In genomic region chr4:123433976-123434375, GRCh38 we compare ENCODE assay signal across 28 cellular contexts.
"Had no signal": no experiment of that assay in that cellular context is flagged by ENCODE, and none has a peak within 500 bp of the region (broad histone marks: within the 10 kb centered on the region; RNA-seq: fewer than 3 reads in every experiment).

No MANE protein-coding gene starts in this region.

- DNase-seq: activated CD4-positive, alpha-beta T cell treated with anti-CD3 and anti-CD28 coated beads for 36 hours; activated CD4-positive, alpha-beta T cell treated with anti-CD3 and anti-CD28 coated beads, Interleukin-2, amount 10 ng/mL, durations not matched to agents 7 days and 5 days; activated CD4-positive, alpha-beta T cell treated with anti-CD3 and anti-CD28 coated beads, Interleukin-2, amount 50 U/mL, for 48 hours; activated CD4-positive, CD25-positive, alpha-beta regulatory T cell; activated CD4-positive, CD25-positive, alpha-beta regulatory T cell treated with anti-CD3 and anti-CD28 coated beads, Interleukin-2, amount 50 U/mL, for 72 hours; activated CD8-positive, alpha-beta memory T cell treated with anti-CD3 and anti-CD28 coated beads for 24 hours; activated CD8-positive, alpha-beta T cell treated with anti-CD3 and anti-CD28 coated beads for 36 hours; activated effector memory CD4-positive, alpha-beta T cell treated with Interleukin-2 at 50 U/mL for 16 hours; activated gamma-delta T cell treated with Interleukin-2 at 50 U/mL for 16 hours; activated naive CD4-positive, alpha-beta T cell treated with anti-CD3 and anti-CD28 coated beads, Interleukin-2, amount 50 U/mL, for 16 hours; activated naive CD4-positive, alpha-beta T cell treated with Interleukin-2 at 50 U/mL for 16 hours; activated T-cell treated with anti-CD3 and anti-CD28 coated beads, Interleukin-2, amount 50 U/mL, for 4 hours; amniotic stem cell; anterior cingulate cortex; brain microvascular endothelial cell; dorsolateral prefrontal cortex; effector memory CD4-positive, alpha-beta T cell; endodermal cell; foreskin fibroblast; T-helper 1 cell; T-helper 17 cell; T1000 had no signal

- ATAC-seq: activated CD4-positive, alpha-beta T cell treated with anti-CD3 and anti-CD28 coated beads for 36 hours; activated CD8-positive, alpha-beta T cell treated with anti-CD3 and anti-CD28 coated beads for 36 hours; activated T-cell treated with anti-CD3 and anti-CD28 coated beads, Interleukin-2, amount 50 U/mL, for 4 hours; activated T-helper 17 cell treated with anti-CD3 and anti-CD28 coated beads, Interleukin-2, amount 50 U/mL, for 72 hours; esophagus mucosa; T-helper 17 cell had no signal

- FAIRE-seq: astrocyte, bronchial epithelial cell, frontal cortex had no signal

- H3K27ac ChIP-seq: brain microvascular endothelial cell, coronary artery, dorsolateral prefrontal cortex had no signal

- H3K27me3 ChIP-seq: brain microvascular endothelial cell, dorsolateral prefrontal cortex had no signal

- H3K36me3 ChIP-seq: brain microvascular endothelial cell had no signal

- H3K4me3 ChIP-seq: coronary artery, dorsolateral prefrontal cortex had no signal
